Comparison of ENCODE assay signal across 1 cellular context in the genomic region with DNA sequence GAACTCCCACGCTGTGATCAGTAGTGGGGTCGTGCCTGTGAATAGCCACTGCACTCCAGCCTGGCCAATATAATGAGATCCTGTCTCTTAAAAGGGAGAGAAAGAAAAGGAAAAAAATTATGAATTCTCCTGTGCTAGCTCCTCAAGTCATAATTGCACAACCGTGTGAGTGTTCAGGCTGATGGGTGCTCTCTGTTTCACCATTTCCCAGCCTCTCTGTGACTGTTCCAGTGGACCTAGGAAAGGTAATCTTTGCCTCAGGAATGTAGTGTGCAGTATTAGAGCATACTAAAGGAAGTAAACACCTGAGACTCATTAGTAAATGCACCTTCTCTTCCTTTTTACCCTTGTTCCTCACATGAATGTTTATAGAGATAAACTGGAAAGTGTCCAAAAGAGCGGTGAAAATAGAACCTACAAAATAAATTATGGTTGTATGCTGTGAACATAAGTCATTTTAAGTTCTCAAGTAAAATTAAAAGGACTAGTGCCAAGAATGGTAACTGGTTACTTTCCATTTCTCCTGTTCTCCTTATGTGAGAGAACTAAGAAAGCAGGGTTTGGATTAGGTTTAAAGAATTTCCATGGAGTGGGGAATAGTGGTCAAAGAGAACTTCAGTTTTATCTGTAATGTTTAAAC.
TF ChIP-seq lines count a peak whose summit lies in the region.

No MANE protein-coding gene starts in this region.

TF ChIP-seq in WTC11, 78 proteins besides CTCF, POLR2A, EP300 and RAD21 (continued from another document):
- TF ChIP-seq, protein P1, sequence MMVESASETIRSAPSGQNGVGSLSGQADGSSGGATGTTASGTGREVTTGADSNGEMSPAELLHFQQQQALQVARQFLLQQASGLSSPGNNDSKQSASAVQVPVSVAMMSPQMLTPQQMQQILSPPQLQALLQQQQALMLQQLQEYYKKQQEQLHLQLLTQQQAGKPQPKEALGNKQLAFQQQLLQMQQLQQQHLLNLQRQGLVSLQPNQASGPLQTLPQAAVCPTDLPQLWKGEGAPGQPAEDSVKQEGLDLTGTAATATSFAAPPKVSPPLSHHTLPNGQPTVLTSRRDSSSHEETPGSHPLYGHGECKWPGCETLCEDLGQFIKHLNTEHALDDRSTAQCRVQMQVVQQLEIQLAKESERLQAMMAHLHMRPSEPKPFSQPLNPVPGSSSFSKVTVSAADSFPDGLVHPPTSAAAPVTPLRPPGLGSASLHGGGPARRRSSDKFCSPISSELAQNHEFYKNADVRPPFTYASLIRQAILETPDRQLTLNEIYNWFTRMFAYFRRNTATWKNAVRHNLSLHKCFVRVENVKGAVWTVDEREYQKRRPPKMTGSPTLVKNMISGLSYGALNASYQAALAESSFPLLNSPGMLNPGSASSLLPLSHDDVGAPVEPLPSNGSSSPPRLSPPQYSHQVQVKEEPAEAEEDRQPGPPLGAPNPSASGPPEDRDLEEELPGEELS (CRISPR knock-in tag; IDR thresholded peaks at IDR 0.05) = no peak
- TF ChIP-seq RELA (CRISPR knock-in tag; IDR thresholded peaks at IDR 0.05; ENCODE audit: borderline replicate concordance) = no peak
- no peak for TF ChIP-seq ZNF423 (CRISPR knock-in tag; IDR thresholded peaks at IDR 0.05)
- no peak for TF ChIP-seq TEAD4 (CRISPR knock-in tag; IDR thresholded peaks at IDR 0.05)
- no peak for TF ChIP-seq GABPB1 (CRISPR knock-in tag; IDR thresholded peaks at IDR 0.05)
- TF ChIP-seq MXD4 (CRISPR knock-in tag; IDR thresholded peaks at IDR 0.05; ENCODE audit: borderline replicate concordance) = no peak
TF ChIP-seq in WTC11: peak in this region for 0.
